11 cellular contexts compared by ENCODE assay signal in genomic region chr16:87560428-87561199, GRCh38. TPM values are rescaled to one million over a fixed set of nuclear protein-coding genes. Genes with fewer than 3 reads are reported as not detected.
A peak's percentile ranks its signal among the peaks of the same experiment; 100 is the strongest.
DNase-seq lines count a peak whose midpoint lies in the region; ATAC-seq and TF ChIP-seq lines count a peak whose summit lies in the region.
"Had no signal": no experiment of that assay in that cellular context is flagged by ENCODE, and none has a peak within 500 bp of the region (broad histone marks: within the 10 kb centered on the region; RNA-seq: fewer than 3 reads in every experiment).

No MANE protein-coding gene starts in this region.

- peak overlapping the region; percentile 90 for H2AFZ ChIP-seq in HCT116 (ENCODE audit: low read depth, low read length, poor library complexity, severe bottlenecking)

- no peaks in the 10 kb centered on the region for H4K20me1 ChIP-seq in HCT116 (ENCODE audit: insufficient read depth)

- no peaks in the 10 kb centered on the region for H3K36me3 ChIP-seq in CD8-positive, alpha-beta T cell (ENCODE audit: insufficient read depth, low read length)
- H3K36me3 ChIP-seq in HCT116 (ENCODE audit: control insufficient read depth in 1 of 2, insufficient read depth in 2 of 2, low read length in 2 of 2) (no peaks in the 10 kb centered on the region), lower lobe of right lung (no peaks in the 10 kb centered on the region), brain microvascular endothelial cell (replicated peaks) (no peaks in the 10 kb centered on the region)

- H3K79me2 ChIP-seq in HCT116 (ENCODE audit: insufficient read depth, low read length): no peaks in the 10 kb centered on the region

- no peaks in the 10 kb centered on the region for H3K9me2 ChIP-seq in HCT116 (ENCODE audit: insufficient read depth)

- BruUV-seq in HCT116 (replicated peaks; lab: Mats Ljungman, UMichigan): no TSS peak

- ATAC-seq in CD8-positive, alpha-beta T cell: peak; percentile 55
- ATAC-seq in HCT116 (peak; percentile 96), lower lobe of right lung (peak; percentile 57 to 67), GM18868 (IDR thresholded peaks at IDR 0.05; ENCODE audit: unreplicated experiment) (no peak), HG03097 (IDR thresholded peaks at IDR 0.05; ENCODE audit: low FRiP score, unreplicated experiment) (no peak), HG02840 (IDR thresholded peaks at IDR 0.05; ENCODE audit: low FRiP score, unreplicated experiment) (no peak)
- ATAC-seq in activated CD8-positive, alpha-beta memory T cell treated with anti-CD3 and anti-CD28 coated beads, Interleukin-2, amount 10 ng/mL, durations not matched to agents 7 days and 5 days: peak; percentile 39
- ATAC-seq: body of pancreas had no signal

- DNase-seq in CD8-positive, alpha-beta T cell: no peak
- peak; percentile 93 for DNase-seq in HCT116 (ENCODE audit: low read depth, low spot score)
- DNase-seq in activated CD8-positive, alpha-beta memory T cell treated with anti-CD3 and anti-CD28 coated beads, Interleukin-2, amount 10 ng/mL, durations not matched to agents 7 days and 5 days: no peak
- DNase-seq in lower lobe of right lung: peak; percentile 61
- DNase-seq in brain microvascular endothelial cell: no peak
- DNase-seq: NCI-H510A treated with DMSO at 0.1 percent for 48 hours had no signal

- TF ChIP-seq CTCF in CD8-positive, alpha-beta T cell (IDR thresholded peaks at IDR 0.05): no peak
- no peak for TF ChIP-seq CTCF in HCT116 (IDR thresholded peaks at IDR 0.05 in 2 of 3, conservative IDR thresholded peaks at IDR 0.05 in 1 of 3; ENCODE audit: borderline replicate concordance in 1 of 3, insufficient read depth in 1 of 3, low read depth in 2 of 3, low read length in 2 of 3)
- TF ChIP-seq CTCF in lower lobe of right lung (IDR thresholded peaks at IDR 0.05): no peak
- no peak for TF ChIP-seq CTCF in brain microvascular endothelial cell (IDR thresholded peaks at IDR 0.05; ENCODE audit: low read depth, low read length, missing control alignments)

- no peak overlapping the region for H3K27ac Mint-ChIP-seq in CD8-positive, alpha-beta T cell
- no peak overlapping the region for H3K27ac Mint-ChIP-seq in activated CD8-positive, alpha-beta memory T cell treated with anti-CD3 and anti-CD28 coated beads, Interleukin-2, amount 10 ng/mL, durations not matched to agents 7 days and 5 days

- H3K4me1 Mint-ChIP-seq in CD8-positive, alpha-beta T cell (ENCODE audit: low read depth): no peaks in the 10 kb centered on the region
- H3K4me1 Mint-ChIP-seq in activated CD8-positive, alpha-beta memory T cell treated with anti-CD3 and anti-CD28 coated beads, Interleukin-2, amount 10 ng/mL, durations not matched to agents 7 days and 5 days: no peaks in the 10 kb centered on the region

- in situ Hi-C loops in brain microvascular endothelial cell (cut with HindIII; ENCODE audit: low pct_ligation_motif_present, low sequenced_read_pairs): no loop called here

- no peak overlapping the region for H3K4me3 Mint-ChIP-seq in CD8-positive, alpha-beta T cell
- H3K4me3 Mint-ChIP-seq in activated CD8-positive, alpha-beta memory T cell treated with anti-CD3 and anti-CD28 coated beads, Interleukin-2, amount 10 ng/mL, durations not matched to agents 7 days and 5 days: no peak overlapping the region

- no peaks in the 10 kb centered on the region for H3K36me3 Mint-ChIP-seq in CD8-positive, alpha-beta T cell
- H3K36me3 Mint-ChIP-seq in activated CD8-positive, alpha-beta memory T cell treated with anti-CD3 and anti-CD28 coated beads, Interleukin-2, amount 10 ng/mL, durations not matched to agents 7 days and 5 days: no peaks in the 10 kb centered on the region

- POLR2A ChIA-PET in CD8-positive, alpha-beta T cell (lab: Charles Lee): no interaction called here
- POLR2A ChIA-PET in HCT116 (lab: Charles Lee): interaction anchor here (1.4 kb wide), 1 partner anchor 10 kb away, joined by 12 read pairs; no protein-coding TSS in a partner anchor

- RAD21 ChIA-PET in HCT116 (lab: Charles Lee; ENCODE audit: low non-redundant PET in 1 of 2, low total read pairs in 2 of 2, uncharacterized antibody in 2 of 2, unreplicated experiment in 2 of 2): no interaction called here

- peaks cover 9% of the 10 kb centered on the region for H3K27me3 Mint-ChIP-seq in CD8-positive, alpha-beta T cell (ENCODE audit: low read depth)
- H3K27me3 Mint-ChIP-seq in activated CD8-positive, alpha-beta memory T cell treated with anti-CD3 and anti-CD28 coated beads, Interleukin-2, amount 10 ng/mL, durations not matched to agents 7 days and 5 days: no peaks in the 10 kb centered on the region

- intact Hi-C loops in CD8-positive, alpha-beta T cell (cut with DNase I, micrococcal nuclease): no loop called here
- intact Hi-C loops in HCT116 (cut with micrococcal nuclease): loop anchor here (1.0 kb wide), 1 partner anchor 11 kb away; no protein-coding TSS in a partner anchor
- intact Hi-C loops in lower lobe of right lung (cut with DNase I): no loop called here

- CTCF ChIA-PET in CD8-positive, alpha-beta T cell (lab: Charles Lee): interaction anchor here (0.6 kb wide), 1 partner anchor 75 kb away, joined by 3 read pairs; no protein-coding TSS in a partner anchor
- CTCF ChIA-PET in HCT116 (lab: Charles Lee): interaction anchor here (0.6 to 1.5 kb wide), 7 partner anchors 10 to 144 kb away, joined by 3 to 28 read pairs (median 3); no protein-coding TSS in a partner anchor
- CTCF ChIA-PET in activated CD8-positive, alpha-beta memory T cell treated with anti-CD3 and anti-CD28 coated beads, Interleukin-2, amount 10 ng/mL, durations not matched to agents 7 days and 5 days (lab: Charles Lee): no interaction called here

- H3K4me3 ChIP-seq in CD8-positive, alpha-beta T cell (ENCODE audit: low read depth, low read length): no peak overlapping the region
- H3K4me3 ChIP-seq in HCT116 (replicated peaks in 1 of 2; ENCODE audit: low read depth in 1 of 2, low read length in 2 of 2) (no peak overlapping the region), lower lobe of right lung (no peak overlapping the region), brain microvascular endothelial cell (ENCODE audit: low read depth, low read length) (no peak overlapping the region)
- H3K4me3 ChIP-seq: body of pancreas had no signal

- no peak for TF ChIP-seq RAD21 in HCT116 (IDR thresholded peaks at IDR 0.05; ENCODE audit: low read depth)

- H3K27ac ChIP-seq in CD8-positive, alpha-beta T cell (ENCODE audit: low read depth, low read length): no peak overlapping the region
- H3K27ac ChIP-seq in HCT116 (ENCODE audit: low read depth, low read length) (peak overlapping the region; percentile 51; the same call in 1 of the 2 replicates), lower lobe of right lung (no peak overlapping the region), brain microvascular endothelial cell (no peak overlapping the region)
- H3K27ac ChIP-seq: body of pancreas had no signal

- H3K27me3 ChIP-seq in CD8-positive, alpha-beta T cell (ENCODE audit: insufficient read depth, low read length): no peaks in the 10 kb centered on the region
- H3K27me3 ChIP-seq in HCT116 (ENCODE audit: insufficient read depth, low read length): no peaks in the 10 kb centered on the region
- H3K27me3 ChIP-seq in lower lobe of right lung (ENCODE audit: low read depth): no peaks in the 10 kb centered on the region
- no peaks in the 10 kb centered on the region for H3K27me3 ChIP-seq in brain microvascular endothelial cell (replicated peaks)
- H3K27me3 ChIP-seq: body of pancreas had no signal

- no peak overlapping the region for H3K9ac ChIP-seq in HCT116 (ENCODE audit: low read length)

- no peak for TF ChIP-seq POLR2A in HCT116 (IDR thresholded peaks at IDR 0.05; ENCODE audit: borderline replicate concordance, extremely low read depth, insufficient read depth, insufficient read length)

- H3K4me1 ChIP-seq in CD8-positive, alpha-beta T cell (ENCODE audit: insufficient read depth, low read length): no peaks in the 10 kb centered on the region
- peaks cover 4 to 13% of the 10 kb centered on the region in 2 experiments; a peak in 3 of 4 replicates for H3K4me1 ChIP-seq in HCT116 (ENCODE audit: control insufficient read depth in 1 of 2, insufficient read depth in 2 of 2, low read length in 2 of 2)
- peaks cover 5% of the 10 kb centered on the region for H3K4me1 ChIP-seq in lower lobe of right lung
- H3K4me1 ChIP-seq: body of pancreas had no signal

- H3K4me2 ChIP-seq in HCT116 (ENCODE audit: low read length): peak overlapping the region; percentile 48

- no peaks in the 10 kb centered on the region for H3K9me3 Mint-ChIP-seq in CD8-positive, alpha-beta T cell
- H3K9me3 Mint-ChIP-seq in activated CD8-positive, alpha-beta memory T cell treated with anti-CD3 and anti-CD28 coated beads, Interleukin-2, amount 10 ng/mL, durations not matched to agents 7 days and 5 days (ENCODE audit: low read depth): peaks cover 10% of the 10 kb centered on the region

- H3K9me3 ChIP-seq in CD8-positive, alpha-beta T cell (ENCODE audit: low read length): no peaks in the 10 kb centered on the region
- H3K9me3 ChIP-seq in HCT116 (ENCODE audit: control insufficient read depth in 1 of 2, insufficient read depth in 1 of 2, low read depth in 1 of 2, low read length in 2 of 2) (no peaks in the 10 kb centered on the region; a peak in 1 of 4 replicates), lower lobe of right lung (no peaks in the 10 kb centered on the region)
- H3K9me3 ChIP-seq: body of pancreas had no signal

TF ChIP-seq in HCT116, 20 proteins besides CTCF, POLR2A, EP300 and RAD21:
- TF ChIP-seq EGR1 (IDR thresholded peaks at IDR 0.05; ENCODE audit: low read depth): no peak
- TF ChIP-seq ZFX (IDR thresholded peaks at IDR 0.05): 0 out of 2 replicates have a peak, but pooled peaks have one; percentile 4

RNA-seq across cellular contexts. Expression of gene JPH3, which starts 41.7 kb away (rescaled TPM):
- total RNA-seq in CD8-positive, alpha-beta T cell: not detected
- total RNA-seq in HCT116 (2021; ENCODE audit: unreplicated experiment): 0.10 TPM
- polyA plus RNA-seq in HCT116 (2012): 0.09 TPM in 2 replicates
- not detected for total RNA-seq in activated CD8-positive, alpha-beta memory T cell treated with anti-CD3 and anti-CD28 coated beads, Interleukin-2, amount 10 ng/mL, durations not matched to agents 7 days and 5 days
- 0.12 TPM for total RNA-seq in lower lobe of right lung
- total RNA-seq: body of pancreas, mononuclear cell had no signal

Comparison
In these comparisons a context has a peak if more than half of its experiments do, and no peak if none do; other contexts are left out.
1. ATAC-seq: peak in CD8-positive, alpha-beta T cell (single experiment), HCT116 (single experiment), activated CD8-positive, alpha-beta memory T cell treated with anti-CD3 and anti-CD28 coated beads, Interleukin-2, amount 10 ng/mL, durations not matched to agents 7 days and 5 days (single experiment) and lower lobe of right lung (2 of 2); none in GM18868 (single experiment), HG03097 (single experiment) and HG02840 (single experiment).
2. DNase-seq: peak in HCT116 (single experiment) and lower lobe of right lung (single experiment); none in CD8-positive, alpha-beta T cell (0 of 7), activated CD8-positive, alpha-beta memory T cell treated with anti-CD3 and anti-CD28 coated beads, Interleukin-2, amount 10 ng/mL, durations not matched to agents 7 days and 5 days (single experiment) and brain microvascular endothelial cell (single experiment).